In genomic region chr19:56253737-56254136, GRCh38 we compare ENCODE assay signal across 8 cellular contexts. TPM values are rescaled to one million over a fixed set of nuclear protein-coding genes. Genes with fewer than 3 reads are reported as not detected.
A peak's percentile ranks its signal among the peaks of the same experiment; 100 is the strongest.
DNase-seq lines count a peak whose midpoint lies in the region; ATAC-seq, FAIRE-seq and TF ChIP-seq lines count a peak whose summit lies in the region.

No MANE protein-coding gene starts in this region.

- peak; percentile 21 to 26; a peak in 2 of 4 replicates for TF ChIP-seq RAD21 in H1 (IDR thresholded peaks at IDR 0.05 in 1 of 2, conservative IDR thresholded peaks at IDR 0.05 in 1 of 2; ENCODE audit: low read depth in 2 of 2, low read length in 2 of 2)

- no peak overlapping the region for H4K5ac ChIP-seq in H1 (ENCODE audit: insufficient read length, low read depth, low read length)

- POLR2A ChIA-PET in H1 (lab: Charles Lee; ENCODE audit: partially characterized antibody) = interaction anchor here (0.7 to 1.0 kb wide), 3 partner anchors 17 to 139 kb away, joined by 3 to 4 read pairs (median 3); no protein-coding TSS in a partner anchor

- no peak overlapping the region for H3K23ac ChIP-seq in H1 (ENCODE audit: insufficient read length)

- H4K20me1 ChIP-seq in OCI-LY1 (ENCODE audit: insufficient read depth, low read length) (no peaks in the 10 kb centered on the region), H1 (replicated peaks in 1 of 2; ENCODE audit: control insufficient read depth in 1 of 2, insufficient read depth in 2 of 2, low read length in 2 of 2) (no peaks in the 10 kb centered on the region)

- intact Hi-C loops in activated T-helper 2 cell treated with anti-CD3 and anti-CD28 coated beads, Interferon-gamma antibody, Interleukin-2, Interleukin-4, amounts not matched to agents 10 μg/mL and 5 μg/mL and 100 μg/mL, durations not matched to agents 14 hours and 24 hours and 36 hours (cut with micrococcal nuclease) = loop anchor here (5.0 kb wide), 1 partner anchor 171 kb away; no protein-coding TSS in a partner anchor

- DNase-seq in DMS 273 (lab: John Stamatoyannopoulos, UW; ENCODE audit: unreplicated experiment) (peak; percentile 83), HuH-7 (ENCODE audit: low spot score) (peak; percentile 46), H1 (ENCODE audit: low read depth in 1 of 2, low spot score in 2 of 2) (no peak), naive B cell (peak; percentile 33)
- DNase-seq in activated T-helper 2 cell treated with anti-CD3 and anti-CD28 coated beads, Interferon-gamma antibody, Interleukin-2, Interleukin-4, amounts not matched to agents 10 μg/mL and 5 μg/mL and 100 μg/mL, durations not matched to agents 14 hours and 24 hours and 36 hours (ENCODE audit: low spot score) = no peak
- DNase-seq in stimulated activated CD8-positive, alpha-beta memory T cell treated with anti-CD3 and anti-CD28 coated beads, Interleukin-4, amount 100 ng/mL, for 48 hours = no peak

- no peaks in the 10 kb centered on the region for H3K79me1 ChIP-seq in H1 (ENCODE audit: low read depth, low read length)

- no peak overlapping the region for H3K4me2 ChIP-seq in OCI-LY1 (ENCODE audit: low read length)
- no peak overlapping the region for H3K4me2 ChIP-seq in H1 (ENCODE audit: insufficient read depth in 1 of 2, low read depth in 2 of 2, low read length in 2 of 2)

- H2BK15ac ChIP-seq in H1 (ENCODE audit: low read length) = no peak overlapping the region

- H3K4me1 Mint-ChIP-seq in naive B cell = peaks cover 8 to 16% (median 8%) of the 10 kb centered on the region in 3 donors
- no peaks in the 10 kb centered on the region for H3K4me1 Mint-ChIP-seq in activated T-helper 2 cell treated with anti-CD3 and anti-CD28 coated beads, Interferon-gamma antibody, Interleukin-2, Interleukin-4, amounts not matched to agents 10 μg/mL and 5 μg/mL and 100 μg/mL, durations not matched to agents 14 hours and 24 hours and 36 hours (ENCODE audit: low read depth)

- H3K4me1 ChIP-seq in OCI-LY1 (ENCODE audit: insufficient read depth, low read length, severe bottlenecking) = no peaks in the 10 kb centered on the region
- no peaks in the 10 kb centered on the region for H3K4me1 ChIP-seq in H1 (replicated peaks in 1 of 4; ENCODE audit: control insufficient read depth in 3 of 4, insufficient read depth in 4 of 4, low read length in 3 of 4)

- H3K27me3 ChIP-seq in OCI-LY1 (ENCODE audit: insufficient read depth, low read length) = no peaks in the 10 kb centered on the region
- no peaks in the 10 kb centered on the region; a peak in 1 of 7 replicates for H3K27me3 ChIP-seq in H1 (replicated peaks in 1 of 4; ENCODE audit: control insufficient read depth in 3 of 4, extremely low read depth in 1 of 4, insufficient read depth in 3 of 4, low read length in 3 of 4)

- H3K9me3 ChIP-seq in OCI-LY1 (ENCODE audit: low read length) (no peaks in the 10 kb centered on the region), H1 (ENCODE audit: insufficient read depth in 2 of 2, low read depth in 1 of 2, low read length in 1 of 2) (peaks cover 0 to 6% of the 10 kb centered on the region in 2 experiments; a peak in 1 of 4 replicates)

- no peak overlapping the region for H3K14ac ChIP-seq in H1 (ENCODE audit: insufficient read length)

- CTCF ChIA-PET in H1 (lab: Charles Lee; ENCODE audit: partially characterized antibody) = interaction anchor here (0.6 to 5.6 kb wide), 35 partner anchors 10 to 1153 kb away, joined by 3 to 76 read pairs (median 7); partner anchors contain the start of genes ZNF582 and ZSCAN5A

- H3K4me3 Mint-ChIP-seq in naive B cell = no peak overlapping the region
- no peak overlapping the region for H3K4me3 Mint-ChIP-seq in activated T-helper 2 cell treated with anti-CD3 and anti-CD28 coated beads, Interferon-gamma antibody, Interleukin-2, Interleukin-4, amounts not matched to agents 10 μg/mL and 5 μg/mL and 100 μg/mL, durations not matched to agents 14 hours and 24 hours and 36 hours (ENCODE audit: low read depth)

- H3K23me2 ChIP-seq in H1 (ENCODE audit: low read depth, low read length) = no peaks in the 10 kb centered on the region

- H2AK5ac ChIP-seq in H1 (ENCODE audit: low read depth, low read length) = no peak overlapping the region

- H3F3A ChIP-seq in OCI-LY1 (ENCODE audit: insufficient read depth, low read length) = no peaks in the 10 kb centered on the region

- peak in 1 of 2 donors; percentile 33 for ATAC-seq in naive B cell (ENCODE audit: low read depth in 2 of 2)
- no peak for ATAC-seq in GM19324 (IDR thresholded peaks at IDR 0.05; ENCODE audit: low FRiP score, unreplicated experiment)

- H3K27ac ChIP-seq in OCI-LY1 (ENCODE audit: low read depth, low read length, poor library complexity, severe bottlenecking) (no peak overlapping the region), H1 (ENCODE audit: low read depth, low read length) (no peak overlapping the region)

- no peak overlapping the region for H3K18ac ChIP-seq in H1 (ENCODE audit: extremely low read depth, low read length)

- H3K4me3 ChIP-seq in OCI-LY1 (ENCODE audit: low read depth, low read length, poor library complexity, severe bottlenecking) (no peak overlapping the region), H1 (ENCODE audit: extremely low read depth in 1 of 4, insufficient read depth in 2 of 4, low read depth in 3 of 4, low read length in 4 of 4) (no peak overlapping the region)

- no peak overlapping the region for H2BK5ac ChIP-seq in H1 (ENCODE audit: low read depth, low read length)

- FAIRE-seq in H1 (lab: Jason Lieb, UNC) = no peak

- no peaks in the 10 kb centered on the region for H3K36me3 ChIP-seq in OCI-LY1 (ENCODE audit: insufficient read depth, low read length)
- H3K36me3 ChIP-seq in H1 (ENCODE audit: control insufficient read depth in 2 of 4, insufficient read depth in 4 of 4, low read length in 3 of 4) = no peaks in the 10 kb centered on the region

- H2BK12ac ChIP-seq in H1 (ENCODE audit: low read depth, low read length) = no peak overlapping the region

- no peak overlapping the region for H3K9ac ChIP-seq in OCI-LY1 (ENCODE audit: low read length)
- no peak overlapping the region for H3K9ac ChIP-seq in H1 (replicated peaks in 1 of 4; ENCODE audit: extremely low read depth in 1 of 4, low read depth in 3 of 4, low read length in 3 of 4)

- peaks cover 0 to 9% of the 10 kb centered on the region in 2 donors for H3K36me3 Mint-ChIP-seq in naive B cell
- no peaks in the 10 kb centered on the region for H3K36me3 Mint-ChIP-seq in activated T-helper 2 cell treated with anti-CD3 and anti-CD28 coated beads, Interferon-gamma antibody, Interleukin-2, Interleukin-4, amounts not matched to agents 10 μg/mL and 5 μg/mL and 100 μg/mL, durations not matched to agents 14 hours and 24 hours and 36 hours (ENCODE audit: low read depth)

- no peak for TF ChIP-seq EP300 in H1 (IDR thresholded peaks at IDR 0.05; ENCODE audit: borderline replicate concordance in 1 of 2, low read depth in 2 of 2, low read length in 2 of 2)

- TF ChIP-seq CTCF in OCI-LY1 (IDR thresholded peaks at IDR 0.05; ENCODE audit: low read length) (peak; percentile 44; the same call in 1 of the 2 replicates), H1 (IDR thresholded peaks at IDR 0.05; ENCODE audit: control extremely low read depth in 1 of 3, insufficient read depth in 1 of 3, low read depth in 1 of 3, low read length in 3 of 3) (peak in 1 of 3 experiments; percentile 3; a peak in 2 of 4 replicates)

- 86% methylated on average over 5 of the region's 5 CpGs; no CpG with 5 or more reads in 1 of the 2 experiments for WGBS in H1 (ENCODE audit: extremely low coverage in 1 of 2, insufficient coverage in 1 of 2, insufficient read length in 1 of 2, insufficient replicate concordance in 2 of 2, low coverage in 1 of 2, low lambda C conversion rate in 2 of 2, missing lambda C conversion rate in 1 of 2), 2 experiments

- no peak overlapping the region for H2BK20ac ChIP-seq in H1 (ENCODE audit: low read length)

- H3K79me2 ChIP-seq in OCI-LY1 (ENCODE audit: insufficient read depth, low read length) (no peaks in the 10 kb centered on the region), H1 (ENCODE audit: control insufficient read depth in 1 of 2, insufficient read depth in 2 of 2, low read length in 2 of 2) (no peaks in the 10 kb centered on the region)

- no peak overlapping the region for H3K27ac Mint-ChIP-seq in naive B cell
- no peak overlapping the region for H3K27ac Mint-ChIP-seq in activated T-helper 2 cell treated with anti-CD3 and anti-CD28 coated beads, Interferon-gamma antibody, Interleukin-2, Interleukin-4, amounts not matched to agents 10 μg/mL and 5 μg/mL and 100 μg/mL, durations not matched to agents 14 hours and 24 hours and 36 hours

- H2AFZ ChIP-seq in OCI-LY1 (ENCODE audit: low read length) (no peak overlapping the region), H1 (ENCODE audit: low read length) (no peak overlapping the region)

- H3K4ac ChIP-seq in H1 (replicated peaks; ENCODE audit: insufficient read length, low read depth, low read length) = no peak overlapping the region

- no peaks in the 10 kb centered on the region for H3K27me3 Mint-ChIP-seq in naive B cell
- no peaks in the 10 kb centered on the region for H3K27me3 Mint-ChIP-seq in activated T-helper 2 cell treated with anti-CD3 and anti-CD28 coated beads, Interferon-gamma antibody, Interleukin-2, Interleukin-4, amounts not matched to agents 10 μg/mL and 5 μg/mL and 100 μg/mL, durations not matched to agents 14 hours and 24 hours and 36 hours (ENCODE audit: low read depth)

- no peak for TF ChIP-seq POLR2A in H1 (IDR thresholded peaks at IDR 0.05; ENCODE audit: control extremely low read depth in 1 of 2, low read depth in 2 of 2, low read length in 2 of 2)

- H2BK120ac ChIP-seq in H1 (replicated peaks; ENCODE audit: low read depth, low read length) = no peak overlapping the region

- H3K9me2 ChIP-seq in OCI-LY1 (ENCODE audit: low read depth, low read length) = no peaks in the 10 kb centered on the region

- no peak overlapping the region for H3K56ac ChIP-seq in H1 (replicated peaks; ENCODE audit: insufficient read length, low read depth, low read length)

- H4K8ac ChIP-seq in H1 (ENCODE audit: extremely low read depth, insufficient read depth, low read length) = no peak overlapping the region

- no peak overlapping the region for H4K91ac ChIP-seq in H1 (replicated peaks; ENCODE audit: insufficient read length, low read length)

- H3K9me3 Mint-ChIP-seq in naive B cell = peaks cover 0 to 3% (median 0%) of the 10 kb centered on the region in 7 donors
- no peaks in the 10 kb centered on the region for H3K9me3 Mint-ChIP-seq in activated T-helper 2 cell treated with anti-CD3 and anti-CD28 coated beads, Interferon-gamma antibody, Interleukin-2, Interleukin-4, amounts not matched to agents 10 μg/mL and 5 μg/mL and 100 μg/mL, durations not matched to agents 14 hours and 24 hours and 36 hours

RNA-seq across cellular contexts. Expression of gene EDDM13, which starts 18.8 kb away (rescaled TPM):
- total RNA-seq in H1 (2021; fragmentation: NEBNext Ultra II Directional; extraction: Animal tissue kit (Norgen Biotek cat#: 25700)) = not detected in 2 replicates
- polyA plus RNA-seq in H1 (2011; rRNA removed) (not detected in 2 replicates), naive B cell (ENCODE audit: low read depth in 6 of 6) (not detected)
- polyA plus RNA-seq in H1 (2011; cell fraction: cytosol; rRNA removed) = not detected
- not detected for polyA plus RNA-seq in H1 (2011; cell fraction: nucleus; rRNA removed)
- not detected in 4 replicates for polyA plus RNA-seq in H1 (2012, experiment 1 of 2)
- not detected for polyA plus RNA-seq in H1 (2012, experiment 2 of 2)
- not detected for polyA plus RNA-seq in H1 (2013, experiment 1 of 2)
- polyA plus RNA-seq in H1 (2013, experiment 2 of 2) = not detected
- polyA minus RNA-seq in H1 (2011; rRNA and poly(A)+ RNA removed) = not detected in 2 replicates
- polyA minus RNA-seq in H1 (2011; cell fraction: cytosol; rRNA and poly(A)+ RNA removed) = not detected
- polyA minus RNA-seq in H1 (2011; cell fraction: nucleus; rRNA and poly(A)+ RNA removed) = not detected
- 1.7 and 2.2 TPM in 2 replicates for total RNA-seq in activated T-helper 2 cell treated with anti-CD3 and anti-CD28 coated beads, Interferon-gamma antibody, Interleukin-2, Interleukin-4, amounts not matched to agents 10 μg/mL and 5 μg/mL and 100 μg/mL, durations not matched to agents 14 hours and 24 hours and 36 hours

RNA-seq across cellular contexts. Expression of gene ZSCAN5C, which starts 51.7 kb away (rescaled TPM):
- not detected in 2 replicates for total RNA-seq in H1 (2021; fragmentation: NEBNext Ultra II Directional; extraction: Animal tissue kit (Norgen Biotek cat#: 25700))
- not detected in 2 replicates for polyA plus RNA-seq in H1 (2011; rRNA removed)
- polyA plus RNA-seq in H1 (2011; cell fraction: cytosol; rRNA removed) = not detected
- polyA plus RNA-seq in H1 (2011; cell fraction: nucleus; rRNA removed) = not detected
- not detected in 4 replicates for polyA plus RNA-seq in H1 (2012, experiment 1 of 2)
- polyA plus RNA-seq in H1 (2012, experiment 2 of 2) = not detected
- polyA plus RNA-seq in H1 (2013, experiment 1 of 2) = not detected
- polyA plus RNA-seq in H1 (2013, experiment 2 of 2) = not detected
- polyA minus RNA-seq in H1 (2011; rRNA and poly(A)+ RNA removed) = not detected in 2 replicates
- not detected for polyA minus RNA-seq in H1 (2011; cell fraction: cytosol; rRNA and poly(A)+ RNA removed)
- polyA minus RNA-seq in H1 (2011; cell fraction: nucleus; rRNA and poly(A)+ RNA removed) = not detected
- under 1 TPM in 1 of 6 donors, not detected in 5; 0.15 TPM for polyA plus RNA-seq in naive B cell (ENCODE audit: low read depth in 6 of 6)
- not detected in 2 replicates for total RNA-seq in activated T-helper 2 cell treated with anti-CD3 and anti-CD28 coated beads, Interferon-gamma antibody, Interleukin-2, Interleukin-4, amounts not matched to agents 10 μg/mL and 5 μg/mL and 100 μg/mL, durations not matched to agents 14 hours and 24 hours and 36 hours

RNA-seq across cellular contexts. Expression of gene ZSCAN5B, which starts 56.2 kb away (rescaled TPM):
- total RNA-seq in H1 (2021; fragmentation: NEBNext Ultra II Directional; extraction: Animal tissue kit (Norgen Biotek cat#: 25700)) = not detected in 2 replicates
- 0.03 TPM in 1 of 2 replicates, not detected in the other for polyA plus RNA-seq in H1 (2011; rRNA removed)
- polyA plus RNA-seq in H1 (2011; cell fraction: cytosol; rRNA removed) = not detected
- not detected for polyA plus RNA-seq in H1 (2011; cell fraction: nucleus; rRNA removed)
- polyA plus RNA-seq in H1 (2012, experiment 1 of 2) = not detected in 4 replicates
- not detected for polyA plus RNA-seq in H1 (2012, experiment 2 of 2)
- polyA plus RNA-seq in H1 (2013, experiment 1 of 2) = not detected
- polyA plus RNA-seq in H1 (2013, experiment 2 of 2) = 0.06 TPM
- polyA minus RNA-seq in H1 (2011; rRNA and poly(A)+ RNA removed) = not detected in 2 replicates
- polyA minus RNA-seq in H1 (2011; cell fraction: cytosol; rRNA and poly(A)+ RNA removed) = not detected
- polyA minus RNA-seq in H1 (2011; cell fraction: nucleus; rRNA and poly(A)+ RNA removed) = not detected
- polyA plus RNA-seq in naive B cell (ENCODE audit: low read depth in 6 of 6) = not detected
- total RNA-seq in activated T-helper 2 cell treated with anti-CD3 and anti-CD28 coated beads, Interferon-gamma antibody, Interleukin-2, Interleukin-4, amounts not matched to agents 10 μg/mL and 5 μg/mL and 100 μg/mL, durations not matched to agents 14 hours and 24 hours and 36 hours = not detected in 2 replicates

Comparison
In these comparisons a context has a peak if more than half of its experiments do, and no peak if none do; other contexts are left out.
1. DNase-seq: peak in DMS 273 (single experiment), HuH-7 (single experiment) and naive B cell (single experiment); none in H1 (0 of 2), activated T-helper 2 cell treated with anti-CD3 and anti-CD28 coated beads, Interferon-gamma antibody, Interleukin-2, Interleukin-4, amounts not matched to agents 10 μg/mL and 5 μg/mL and 100 μg/mL, durations not matched to agents 14 hours and 24 hours and 36 hours (single experiment) and stimulated activated CD8-positive, alpha-beta memory T cell treated with anti-CD3 and anti-CD28 coated beads, Interleukin-4, amount 100 ng/mL, for 48 hours (single experiment).